8 cellular contexts compared by ENCODE assay signal in genomic region chr2:191565647-191566198, GRCh38.
A peak's percentile ranks its signal among the peaks of the same experiment; 100 is the strongest.
DNase-seq lines count a peak whose midpoint lies in the region; ATAC-seq and TF ChIP-seq lines count a peak whose summit lies in the region.

No MANE protein-coding gene starts in this region.

- no peaks in the 10 kb centered on the region for H3K36me3 ChIP-seq in esophagus muscularis mucosa

- no peak for TF ChIP-seq CTCF in esophagus muscularis mucosa (IDR thresholded peaks at IDR 0.05)
- no peak for TF ChIP-seq CTCF in GM10248 (IDR thresholded peaks at IDR 0.05; ENCODE audit: control extremely low read depth, extremely low read depth, low read depth, missing control alignments)

- no peaks in the 10 kb centered on the region for H3K27me3 ChIP-seq in esophagus muscularis mucosa

- CTCF ChIA-PET in GM10248 (lab: Yijun Ruan, JAX) = interaction anchor here (0.7 to 5.3 kb wide), 10 partner anchors 10 to 597 kb away, joined by 3 to 49 read pairs (median 8); no protein-coding TSS in a partner anchor
- CTCF ChIA-PET in HEK293T (lab: Yijun Ruan, JAX) = interaction anchor here (0.5 to 1.1 kb wide), 3 partner anchors 25 to 435 kb away, joined by 3 to 6 read pairs (median 3); no protein-coding TSS in a partner anchor

- TF ChIP-seq POLR2A in esophagus muscularis mucosa (IDR thresholded peaks at IDR 0.05; ENCODE audit: low read depth) = no peak

- no peak overlapping the region for H3K4me3 ChIP-seq in esophagus muscularis mucosa

- intact Hi-C loops in esophagus muscularis mucosa (cut with DNase I) = no loop called here

- peaks cover 0 to 1% (median under 1%) of the 10 kb centered on the region in 4 donors for H3K4me1 ChIP-seq in esophagus muscularis mucosa

- POLR2A ChIA-PET in GM10248 (lab: Yijun Ruan, JAX) = no interaction called here
- POLR2A ChIA-PET in HEK293T (lab: Yijun Ruan, JAX) = no interaction called here

- H3K27ac ChIP-seq in esophagus muscularis mucosa (replicated peaks in 1 of 4) = no peak overlapping the region

- DNase-seq in Kasumi-1 (lab: John Stamatoyannopoulos, UW) (peak; percentile 80 to 88), esophagus muscularis mucosa (ENCODE audit: extremely low spot score) (peak; percentile 79), GM10248 (ENCODE audit: extremely low spot score) (no peak), HEK293T (ENCODE audit: extremely low spot score) (no peak), AG20443 (ENCODE audit: low spot score) (no peak)

- no peak for TF ChIP-seq EP300 in esophagus muscularis mucosa (IDR thresholded peaks at IDR 0.05)

- ATAC-seq in GM18502 (IDR thresholded peaks at IDR 0.05; ENCODE audit: poor library complexity, unreplicated experiment) (peak; percentile 75), HG02571 (IDR thresholded peaks at IDR 0.05; ENCODE audit: unreplicated experiment) (peak; percentile 41), HG03097 (IDR thresholded peaks at IDR 0.05; ENCODE audit: low FRiP score, unreplicated experiment) (no peak)

- WGBS in esophagus muscularis mucosa = 76% methylated on average over 4 of the region's 4 CpGs

- H3K9me3 ChIP-seq in esophagus muscularis mucosa = no peaks in the 10 kb centered on the region

TF ChIP-seq in HEK293T, 16 proteins besides CTCF, POLR2A, EP300 and RAD21:
- TF ChIP-seq ELF4 (IDR thresholded peaks at IDR 0.05) (no peak), HDGF (IDR thresholded peaks at IDR 0.05; ENCODE audit: borderline replicate concordance) (no peak)

Comparison
In these comparisons a context has a peak if more than half of its experiments do, and no peak if none do; other contexts are left out.
1. DNase-seq: peak in Kasumi-1 (2 of 2) and esophagus muscularis mucosa (single experiment); none in GM10248 (single experiment), HEK293T (single experiment) and AG20443 (single experiment).